In the genomic region with DNA sequence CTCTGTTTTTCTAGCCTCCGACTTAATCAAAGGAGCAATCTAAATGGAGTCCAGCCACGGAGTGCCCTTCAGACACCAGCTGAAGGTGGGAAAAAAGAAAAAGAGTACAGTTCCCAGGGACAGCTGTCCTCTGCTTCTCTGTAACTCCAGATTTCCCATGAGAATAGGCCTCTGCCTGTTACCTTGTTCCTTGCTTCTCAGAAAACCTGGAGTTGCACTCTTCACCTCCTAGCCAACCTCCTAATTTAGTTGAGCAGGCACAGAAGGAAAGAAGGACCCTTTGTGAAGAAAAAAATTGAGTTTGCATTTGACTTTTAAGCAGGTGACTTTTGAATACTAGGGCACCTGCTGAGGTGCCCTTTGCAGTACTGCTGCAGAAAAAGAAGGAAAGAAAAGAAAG, we compare ENCODE assay signal across 22 cellular contexts. TPM values are rescaled to one million over a fixed set of nuclear protein-coding genes. Genes with fewer than 3 reads are reported as not detected.
A peak's percentile ranks its signal among the peaks of the same experiment; 100 is the strongest.
DNase-seq lines count a peak whose midpoint lies in the region; TF ChIP-seq lines count a peak whose summit lies in the region.
"Had no signal": no experiment of that assay in that cellular context is flagged by ENCODE, and none has a peak within 500 bp of the region (broad histone marks: within the 10 kb centered on the region; RNA-seq: fewer than 3 reads in every experiment).

No MANE protein-coding gene starts in this region.

- H3K4me3 Mint-ChIP-seq in neural progenitor cell = peak overlapping the region; percentile 14
- H3K4me3 Mint-ChIP-seq: CD4-positive, alpha-beta T cell; HFFc6 had no signal

- no peak overlapping the region for H2AFZ ChIP-seq in neural progenitor cell (replicated peaks)

- no peak overlapping the region for H3K27ac Mint-ChIP-seq in neural progenitor cell
- H3K27ac Mint-ChIP-seq: CD14-positive monocyte; CD4-positive, alpha-beta T cell; HFFc6 had no signal

- peaks cover 37% of the 10 kb centered on the region for H3F3A ChIP-seq in neural progenitor cell (ENCODE audit: low read depth)

- H3K4me1 Mint-ChIP-seq in neural progenitor cell = peaks cover 55% of the 10 kb centered on the region

- peaks cover 53% of the 10 kb centered on the region for H3K4me1 ChIP-seq in A673 (ENCODE audit: insufficient read depth, low read length, poor library complexity, severe bottlenecking)
- H3K4me1 ChIP-seq in neural progenitor cell = peaks cover 18% of the 10 kb centered on the region
- H3K4me1 ChIP-seq: BE2C had no signal

- no peaks in the 10 kb centered on the region for H3K9me3 Mint-ChIP-seq in neural progenitor cell
- H3K9me3 Mint-ChIP-seq: CD4-positive, alpha-beta T cell had no signal

- H3K9ac ChIP-seq in SK-N-MC (ENCODE audit: insufficient read length) (no peak overlapping the region), neural progenitor cell (no peak overlapping the region)
- H3K9ac ChIP-seq: BLaER1 treated with 17β-estradiol and CSF1 and Interleukin-3, amounts not matched to agents 10 nM and 100 nM had no signal

- DNase-seq in DMS 273 (lab: John Stamatoyannopoulos, UW; ENCODE audit: unreplicated experiment) (peak; percentile 18), DMS 273 treated with DMSO at 0.1 percent for 48 hours (lab: John Stamatoyannopoulos, UW) (no peak), A673 (ENCODE audit: low spot score) (peak; percentile 76), SK-N-MC (ENCODE audit: low read depth, low spot score) (no peak), neural progenitor cell (ENCODE audit: low spot score) (no peak), ureter (ENCODE audit: low spot score) (no peak), midbrain (lab: John Stamatoyannopoulos, UW) (no peak), anterior cingulate cortex (lab: John Stamatoyannopoulos, UW) (no peak)
- DNase-seq: ACHN; AML-193; BE2C; CD4-positive, alpha-beta T cell; CD8-positive, alpha-beta memory T cell; DMS79; EL; GF-D8; GOT3; HFFc6 had no signal

- H3K27me3 ChIP-seq in A673 (replicated peaks; ENCODE audit: insufficient read depth, low read depth, low read length, poor library complexity) (no peaks in the 10 kb centered on the region), neural progenitor cell (peaks cover 100% of the 10 kb centered on the region)

- POLR2A ChIA-PET in A673 (lab: Charles Lee; ENCODE audit: low non-redundant PET) = interaction anchor here (0.6 kb wide), 2 partner anchors 141 to 468 kb away, joined by 3 to 9 read pairs; no protein-coding TSS in a partner anchor

- H3K36me3 Mint-ChIP-seq in neural progenitor cell = no peaks in the 10 kb centered on the region
- H3K36me3 Mint-ChIP-seq: CD8-positive, alpha-beta memory T cell had no signal

- CTCF ChIA-PET in A673 (lab: Charles Lee) = no interaction called here

- BruUV-seq in A673 (replicated peaks; lab: Mats Ljungman, UMichigan) = TSS peak; percentile 22

- H4K20me1 ChIP-seq in neural progenitor cell (ENCODE audit: low read depth) = peaks cover 93% of the 10 kb centered on the region

- H3K4me2 ChIP-seq in neural progenitor cell = no peak overlapping the region
- H3K4me2 ChIP-seq: BLaER1 treated with 17β-estradiol and CSF1 and Interleukin-3, amounts not matched to agents 10 nM and 100 nM had no signal

- H3K4me3 ChIP-seq in A673 (ENCODE audit: low read depth, low read length, poor library complexity, severe bottlenecking) = peak overlapping the region; percentile 50
- H3K4me3 ChIP-seq in SK-N-MC = no peak overlapping the region; the same call in 1 of the 2 replicates
- H3K4me3 ChIP-seq in neural progenitor cell = no peak overlapping the region
- H3K4me3 ChIP-seq: BLaER1 treated with 17β-estradiol and CSF1 and Interleukin-3, amounts not matched to agents 10 nM and 100 nM; HAP-1 had no signal

- H3K27me3 Mint-ChIP-seq in neural progenitor cell (ENCODE audit: insufficient read depth, low read depth) = peaks cover 89% of the 10 kb centered on the region

- intact Hi-C loops in A673 (cut with micrococcal nuclease; ENCODE audit: unreplicated experiment) = loop anchor here (1.0 to 5.0 kb wide), 6 partner anchors 130 to 662 kb away; no protein-coding TSS in a partner anchor

- peak overlapping the region; percentile 91 for H3K27ac ChIP-seq in A673 (ENCODE audit: low read depth, low read length, poor library complexity, severe bottlenecking)
- peak overlapping the region; percentile 67 for H3K27ac ChIP-seq in SK-N-MC
- H3K27ac ChIP-seq in neural progenitor cell = no peak overlapping the region
- H3K27ac ChIP-seq: 22Rv1; BLaER1 treated with 17β-estradiol and CSF1 and Interleukin-3, amounts not matched to agents 10 nM and 100 nM had no signal

- H3K36me3 ChIP-seq in A673 (ENCODE audit: insufficient read depth, low read length, poor library complexity, severe bottlenecking) (peaks cover 38% of the 10 kb centered on the region), SK-N-MC (ENCODE audit: insufficient read depth, low read length) (no peaks in the 10 kb centered on the region; the same call in 1 of the 2 replicates), neural progenitor cell (no peaks in the 10 kb centered on the region)
- H3K36me3 ChIP-seq: BE2C; BLaER1 treated with 17β-estradiol and CSF1 and Interleukin-3, amounts not matched to agents 10 nM and 100 nM; HAP-1 had no signal

- H3K9me3 ChIP-seq in A673 (ENCODE audit: low read depth, low read length, poor library complexity, severe bottlenecking) (no peaks in the 10 kb centered on the region), SK-N-MC (ENCODE audit: low read depth, low read length) (no peaks in the 10 kb centered on the region), neural progenitor cell (ENCODE audit: low read depth) (no peaks in the 10 kb centered on the region)
- H3K9me3 ChIP-seq: BE2C, HAP-1 had no signal

- TF ChIP-seq CTCF in A673 (conservative IDR thresholded peaks at IDR 0.05; ENCODE audit: low read depth, low read length) = no peak
- TF ChIP-seq CTCF in neural progenitor cell (IDR thresholded peaks at IDR 0.05) = no peak

- H3K79me2 ChIP-seq in neural progenitor cell (ENCODE audit: low read depth) = no peaks in the 10 kb centered on the region

RNA-seq across cellular contexts. Expression of a gene that starts 8.3 kb away (rescaled TPM):
- total RNA-seq in A673 (2021) (110 and 120 TPM in 2 replicates), neural progenitor cell (ENCODE audit: low replicate concordance) (not detected in 2 replicates), ureter (not detected)
- total RNA-seq: CD4-positive, alpha-beta T cell; CD8-positive, alpha-beta memory T cell; HFFc6 had no signal

Comparison
In these comparisons a context has a peak if more than half of its experiments do, and no peak if none do; other contexts are left out.
1. DNase-seq: peak in DMS 273 (single experiment) and A673 (single experiment); none in DMS 273 treated with DMSO at 0.1 percent for 48 hours (single experiment), SK-N-MC (single experiment), neural progenitor cell (single experiment), ureter (single experiment), midbrain (single experiment) and anterior cingulate cortex (0 of 58).
2. RNA of a gene that starts 8.3 kb away (total RNA-seq): 110 to 120 TPM in A673; not detected in neural progenitor cell and not detected in ureter (single experiment); every median in the first group is over 100 times any median in the second.